ENCODE assay signal across 21 cellular contexts in the genomic region with DNA sequence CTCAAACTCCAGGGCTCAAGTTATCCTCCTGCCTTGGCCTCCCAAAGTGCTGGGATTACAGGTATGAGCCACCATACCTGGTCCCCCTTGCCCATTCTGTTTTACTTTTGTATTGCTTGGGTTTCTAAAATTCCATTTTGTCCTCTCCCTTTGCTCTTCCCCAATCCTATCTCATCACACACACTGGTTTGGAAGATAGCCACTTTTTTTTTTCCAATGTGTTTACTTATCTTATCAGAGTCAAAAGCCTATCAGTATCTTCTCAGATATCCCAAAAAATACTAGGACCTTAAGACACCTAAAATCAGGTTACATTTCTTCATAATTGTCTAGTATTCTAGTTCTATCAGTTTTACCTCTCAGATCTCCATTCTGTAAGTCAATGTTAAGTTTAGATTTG.
"Had no signal": no experiment of that assay in that cellular context is flagged by ENCODE, and none has a peak within 500 bp of the region (broad histone marks: within the 10 kb centered on the region; RNA-seq: fewer than 3 reads in every experiment).

No MANE protein-coding gene starts in this region.

- H3K4me3 ChIP-seq: esophagus squamous epithelium, left lung, mucosa of descending colon had no signal

- H3K27ac Mint-ChIP-seq: nephron; stimulated activated effector memory CD8-positive, alpha-beta T cell treated with anti-CD3 and anti-CD28 coated beads, Interleukin-12 subunit alpha, Interleukin-12 subunit beta, amount 100 ng/mL, for 72 hours; T-helper 1 cell treated with Interleukin-12 subunit alpha and Interleukin-12 subunit beta and Interleukin-4 antibody, amounts not matched to agents 30 μg/mL and 1 μg/mL, for 36 hours had no signal

- ATAC-seq: activated naive CD4-positive, alpha-beta T cell treated with anti-CD3 and anti-CD28 coated beads, Interleukin-2, amount 50 U/mL, for 72 hours; activated T-cell treated with anti-CD3 and anti-CD28 coated beads, Interleukin-2, amount 50 U/mL, for 4 hours; left lung; mucosa of descending colon; SK-N-SH treated with all-trans-retinoic acid at 6 μM for 48 hours; stimulated activated effector memory CD8-positive, alpha-beta T cell treated with anti-CD3 and anti-CD28 coated beads, Interleukin-12 subunit alpha, Interleukin-12 subunit beta, amount 100 ng/mL, for 72 hours had no signal

- H3K9me3 Mint-ChIP-seq: activated naive CD4-positive, alpha-beta T cell treated with anti-CD3 and anti-CD28 coated beads, Interleukin-2, amount 50 U/mL, for 72 hours; activated T-cell treated with anti-CD3 and anti-CD28 coated beads, Interleukin-2, amount 50 U/mL, for 4 hours; central memory CD8-positive, alpha-beta T cell; stimulated activated effector memory CD8-positive, alpha-beta T cell treated with anti-CD3 and anti-CD28 coated beads, Interleukin-12 subunit alpha, Interleukin-12 subunit beta, amount 100 ng/mL, for 72 hours had no signal

- H3K9me3 ChIP-seq: esophagus squamous epithelium, left lung, mucosa of descending colon had no signal

- H3K4me1 Mint-ChIP-seq: nephron; stimulated activated effector memory CD8-positive, alpha-beta T cell treated with anti-CD3 and anti-CD28 coated beads, Interleukin-12 subunit alpha, Interleukin-12 subunit beta, amount 100 ng/mL, for 72 hours had no signal

- H3K4me3 Mint-ChIP-seq: activated T-cell treated with anti-CD3 and anti-CD28 coated beads, Interleukin-2, amount 50 U/mL, for 4 hours; central memory CD8-positive, alpha-beta T cell; nephron; stimulated activated effector memory CD8-positive, alpha-beta T cell treated with anti-CD3 and anti-CD28 coated beads, Interleukin-12 subunit alpha, Interleukin-12 subunit beta, amount 100 ng/mL, for 72 hours; T-helper 1 cell treated with Interleukin-12 subunit alpha and Interleukin-12 subunit beta and Interleukin-4 antibody, amounts not matched to agents 30 μg/mL and 1 μg/mL, for 36 hours had no signal

- H3K27ac ChIP-seq: brain microvascular endothelial cell, esophagus squamous epithelium, left lung, VCaP had no signal

- H3K27me3 Mint-ChIP-seq: central memory CD8-positive, alpha-beta T cell had no signal

- DNase-seq: activated CD4-positive, alpha-beta T cell treated with anti-CD3 and anti-CD28 coated beads for 4 hours; activated gamma-delta T cell; activated T-cell treated with anti-CD3 and anti-CD28 coated beads, Interleukin-2, amount 50 U/mL, for 4 hours; anterior cingulate cortex; brain microvascular endothelial cell; cortex of kidney; effector CD4-positive, alpha-beta T cell; esophagus squamous epithelium; hippocampal formation; kidney; left lung; mammary epithelial cell; mucosa of descending colon; occipital lobe had no signal

- H3K4me1 ChIP-seq: esophagus squamous epithelium, left lung had no signal

- H3K36me3 ChIP-seq: brain microvascular endothelial cell had no signal

- H3K27me3 ChIP-seq: brain microvascular endothelial cell, esophagus squamous epithelium, left lung had no signal
